In the genomic region with DNA sequence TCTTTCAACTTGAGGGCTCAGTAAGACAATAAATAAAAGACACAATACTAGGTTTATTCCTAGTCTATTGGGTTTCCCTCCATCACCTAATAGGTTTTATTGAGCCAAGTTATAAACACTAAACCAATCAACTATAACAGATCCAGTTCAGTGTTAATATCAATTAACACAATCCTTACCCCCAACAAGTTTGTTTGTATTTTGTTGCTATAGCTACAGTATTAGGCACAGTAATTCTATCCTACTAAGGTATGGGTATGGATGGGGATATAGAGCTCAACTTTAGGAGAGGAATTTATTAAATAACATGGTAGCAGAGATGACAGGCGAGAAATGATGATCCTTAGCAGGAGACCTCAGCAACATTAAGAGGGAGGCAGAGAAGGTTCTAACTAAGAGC, we compare ENCODE assay signal across 12 cellular contexts. TPM values are rescaled to one million over a fixed set of nuclear protein-coding genes. Genes with fewer than 3 reads are reported as not detected.
DNase-seq lines count a peak whose midpoint lies in the region; ATAC-seq and TF ChIP-seq lines count a peak whose summit lies in the region.
"Had no signal": no experiment of that assay in that cellular context is flagged by ENCODE, and none has a peak within 500 bp of the region (broad histone marks: within the 10 kb centered on the region; RNA-seq: fewer than 3 reads in every experiment).

No MANE protein-coding gene starts in this region.

- peaks cover 37% of the 10 kb centered on the region for H3K36me3 Mint-ChIP-seq in MCF 10A (ENCODE audit: insufficient read depth, unreplicated experiment)

- no peak for TF ChIP-seq CTCF in MCF 10A (IDR thresholded peaks at IDR 0.05; ENCODE audit: unreplicated experiment)
- no peak for TF ChIP-seq CTCF in breast epithelium (IDR thresholded peaks at IDR 0.05)
- no peak for TF ChIP-seq CTCF in left lung (IDR thresholded peaks at IDR 0.05)

- POLR2A ChIA-PET in MCF 10A (lab: Yijun Ruan, JAX): interaction anchor here (1.3 to 5.7 kb wide), 2 partner anchors 10 to 12 kb away, joined by 5 to 40 read pairs; a partner anchor contains a TSS

- no peaks in the 10 kb centered on the region for H3K27me3 Mint-ChIP-seq in MCF 10A (ENCODE audit: insufficient read depth, unreplicated experiment)

- H3K27ac Mint-ChIP-seq in MCF 10A (ENCODE audit: low read depth, unreplicated experiment): peak overlapping the region; percentile 28

- peak; percentile 9 for ATAC-seq in left lung
- no peak for ATAC-seq in GM18861 (IDR thresholded peaks at IDR 0.05; ENCODE audit: unreplicated experiment)
- ATAC-seq in GM18873 (IDR thresholded peaks at IDR 0.05; ENCODE audit: low FRiP score, unreplicated experiment): no peak

- H3K4me3 Mint-ChIP-seq in MCF 10A (ENCODE audit: unreplicated experiment): no peak overlapping the region

- no peak for TF ChIP-seq POLR2A in breast epithelium (IDR thresholded peaks at IDR 0.05)

- H3K4me1 ChIP-seq in breast epithelium (peaks cover 0 to 6% of the 10 kb centered on the region in 2 donors), left lung (peaks cover 23 to 88% of the 10 kb centered on the region in 2 donors)

- H3K9me3 Mint-ChIP-seq in MCF 10A (ENCODE audit: unreplicated experiment): no peaks in the 10 kb centered on the region

- DNase-seq in MCF 10A (ENCODE audit: unreplicated experiment) (no peak), breast epithelium (ENCODE audit: low spot score in 2 of 2) (no peak), SW480 (ENCODE audit: low spot score) (peak; percentile 47), left lung (no peak), NCI-H2107 (lab: John Stamatoyannopoulos, UW) (no peak), H7 (no peak)
- DNase-seq: activated T-cell treated with anti-CD3 and anti-CD28 coated beads, Interleukin-2, amount 50 U/mL, for 48 hours; cerebellar nuclear complex; ovary; testis had no signal

- BruUV-seq in MCF 10A (replicated peaks; lab: Mats Ljungman, UMichigan): no TSS peak

- H3K4me3 ChIP-seq in breast epithelium (peak overlapping the region in 1 of 3 donors; percentile 7), left lung (no peak overlapping the region), H7 (ENCODE audit: insufficient read depth, low read depth, low read length) (no peak overlapping the region)
- H3K4me3 ChIP-seq: ovary, testis had no signal

- CTCF ChIA-PET in MCF 10A (lab: Yijun Ruan, JAX): no interaction called here

- intact Hi-C loops in MCF 10A (cut with micrococcal nuclease) (no loop called here), breast epithelium (cut with DNase I; ENCODE audit: low total_unique reads) (no loop called here), left lung (cut with DNase I) (no loop called here)

- H3K36me3 ChIP-seq in breast epithelium (no peaks in the 10 kb centered on the region), left lung (peaks cover 0 to 12% of the 10 kb centered on the region in 2 donors), H7 (replicated peaks; ENCODE audit: control insufficient read depth, insufficient read depth, low read length) (peaks cover 1% of the 10 kb centered on the region; the same call in 1 of the 2 replicates)
- H3K36me3 ChIP-seq: ovary had no signal

- peaks cover 34% of the 10 kb centered on the region for H3K4me1 Mint-ChIP-seq in MCF 10A (ENCODE audit: insufficient read depth, unreplicated experiment)

- no peaks in the 10 kb centered on the region for H3K27me3 ChIP-seq in breast epithelium
- H3K27me3 ChIP-seq in left lung: no peaks in the 10 kb centered on the region
- no peaks in the 10 kb centered on the region for H3K27me3 ChIP-seq in H7 (ENCODE audit: control insufficient read depth, insufficient read depth, low read length)
- H3K27me3 ChIP-seq: ovary, testis had no signal

- no peaks in the 10 kb centered on the region for H3K9me3 ChIP-seq in breast epithelium
- no peaks in the 10 kb centered on the region for H3K9me3 ChIP-seq in left lung
- H3K9me3 ChIP-seq: ovary, testis had no signal

- H3K27ac ChIP-seq in breast epithelium (no peak overlapping the region), left lung (peak overlapping the region in 1 of 2 donors; percentile 26)
- H3K27ac ChIP-seq: ovary, testis had no signal

RNA-seq across cellular contexts. Expression of a gene that starts 13.3 kb away (rescaled TPM):
- 81.3 and 104 TPM in 2 replicates for total RNA-seq in MCF 10A (2022)
- total RNA-seq in breast epithelium: 100 to 1,000 TPM in 1 of 3 donors, 10 to 100 TPM in 2; 83.9 to 127 (median 98.6) TPM
- total RNA-seq in left lung: 10 to 100 TPM; 68.8 to 76.2 TPM
- total RNA-seq in H7 (2014; rRNA removed; shearing (Covaris generic)): 62.9 and 83.2 TPM in 2 replicates
